26 cellular contexts compared by ENCODE assay signal in genomic region chr12:66043035-66043434, GRCh38.
DNase-seq lines count a peak whose midpoint lies in the region; ATAC-seq, FAIRE-seq and TF ChIP-seq lines count a peak whose summit lies in the region.
"Had no signal": no experiment of that assay in that cellular context is flagged by ENCODE, and none has a peak within 500 bp of the region (broad histone marks: within the 10 kb centered on the region; RNA-seq: fewer than 3 reads in every experiment).

No MANE protein-coding gene starts in this region.

- H3K9me3 Mint-ChIP-seq in glutamatergic neuron (ENCODE audit: unreplicated experiment): peaks cover 2% of the 10 kb centered on the region
- H3K9me3 Mint-ChIP-seq: CD14-positive monocyte; CD8-positive, alpha-beta memory T cell had no signal

- H3K9me1 ChIP-seq in keratinocyte (ENCODE audit: control insufficient read depth, extremely low read depth, insufficient read depth, low read length): no peaks in the 10 kb centered on the region

- dilution Hi-C loops in keratinocyte (cut with MboI; ENCODE audit: extremely low pct_ligation_motif_present, low sequenced_read_pairs): no loop called here

- H3K9ac ChIP-seq in keratinocyte (ENCODE audit: control insufficient read depth, extremely low read depth, insufficient read depth, low read length): no peak overlapping the region
- H3K9ac ChIP-seq: BLaER1 had no signal

- no peaks in the 10 kb centered on the region for H4K20me1 ChIP-seq in keratinocyte (ENCODE audit: control insufficient read depth, extremely low read depth, insufficient read depth, low read length)
- H4K20me1 ChIP-seq: BLaER1 had no signal

- ATAC-seq in HG03280 (IDR thresholded peaks at IDR 0.05; ENCODE audit: unreplicated experiment): no peak
- ATAC-seq: GM12878 had no signal

- no peaks in the 10 kb centered on the region for H3K36me3 Mint-ChIP-seq in glutamatergic neuron (ENCODE audit: unreplicated experiment)
- H3K36me3 Mint-ChIP-seq: CD14-positive monocyte; CD4-positive, alpha-beta memory T cell; CD4-positive, CD25-positive, alpha-beta regulatory T cell; CD8-positive, alpha-beta memory T cell had no signal

- no peak overlapping the region for H3K27ac ChIP-seq in keratinocyte (ENCODE audit: control insufficient read depth, insufficient read depth, low read length)
- H3K27ac ChIP-seq: BLaER1 had no signal

- H3K79me2 ChIP-seq in keratinocyte (ENCODE audit: control insufficient read depth, insufficient read depth, low read length): no peaks in the 10 kb centered on the region

- H3K4me3 Mint-ChIP-seq in glutamatergic neuron (ENCODE audit: unreplicated experiment): no peak overlapping the region
- H3K4me3 Mint-ChIP-seq: CD14-positive monocyte; CD4-positive, alpha-beta memory T cell; CD4-positive, CD25-positive, alpha-beta regulatory T cell; CD8-positive, alpha-beta memory T cell had no signal

- peaks cover 1% of the 10 kb centered on the region for H3K27me3 Mint-ChIP-seq in glutamatergic neuron (ENCODE audit: unreplicated experiment)

- H3K27ac Mint-ChIP-seq in glutamatergic neuron (ENCODE audit: unreplicated experiment): no peak overlapping the region
- H3K27ac Mint-ChIP-seq: CD14-positive monocyte; CD4-positive, alpha-beta memory T cell; CD4-positive, CD25-positive, alpha-beta regulatory T cell; CD8-positive, alpha-beta memory T cell had no signal

- TF ChIP-seq CTCF in keratinocyte (optimal IDR thresholded peaks at IDR 0.05 in 1 of 3, IDR thresholded peaks at IDR 0.05 in 1 of 3, conservative IDR thresholded peaks at IDR 0.05 in 1 of 3; ENCODE audit: extremely low read depth in 1 of 3, insufficient read depth in 2 of 3, low read length in 3 of 3) (no peak), glutamatergic neuron (IDR thresholded peaks at IDR 0.05; ENCODE audit: partially characterized antibody, unreplicated experiment) (no peak)

- H3K4me3 ChIP-seq in keratinocyte (ENCODE audit: control insufficient read depth in 2 of 3, extremely low read depth in 1 of 3, insufficient read depth in 2 of 3, low read depth in 1 of 3, low read length in 3 of 3): no peak overlapping the region
- H3K4me3 ChIP-seq: BLaER1, GM12878 had no signal

- H3K27me3 ChIP-seq in keratinocyte (ENCODE audit: control insufficient read depth, extremely low read depth, insufficient read depth, low read length): no peaks in the 10 kb centered on the region
- H3K27me3 ChIP-seq: BLaER1 had no signal

- H3K9me3 ChIP-seq in keratinocyte (ENCODE audit: control insufficient read depth, low read depth, low read length): no peaks in the 10 kb centered on the region
- H3K9me3 ChIP-seq: BE2C, BLaER1 had no signal

- DNase-seq in astrocyte of the hippocampus (ENCODE audit: low read depth, low spot score) (peak; percentile 25), keratinocyte (ENCODE audit: low read depth, low spot score) (no peak), ureter (ENCODE audit: low spot score) (no peak), glutamatergic neuron (no peak)
- DNase-seq: 8988T; ACHN; BE2C; C1 segment of cervical spinal cord; CD4-positive, alpha-beta memory T cell; CD4-positive, CD25-positive, alpha-beta regulatory T cell; CD8-positive, alpha-beta memory T cell; COR-L47; DMS 273 treated with DMSO at 0.1 percent for 48 hours; DMS153; DMS53; DMS79; DND-41; EL; GDM1 had no signal

- H3K4me1 Mint-ChIP-seq in glutamatergic neuron (ENCODE audit: low read depth, unreplicated experiment): no peaks in the 10 kb centered on the region
- H3K4me1 Mint-ChIP-seq: CD4-positive, alpha-beta memory T cell; CD4-positive, CD25-positive, alpha-beta regulatory T cell; CD8-positive, alpha-beta memory T cell had no signal

- H3K36me3 ChIP-seq in keratinocyte (ENCODE audit: control insufficient read depth in 2 of 2, extremely low read depth in 1 of 2, insufficient read depth in 2 of 2, low read length in 2 of 2): no peaks in the 10 kb centered on the region
- H3K36me3 ChIP-seq: BE2C, BLaER1 had no signal

- no peak overlapping the region for H2AFZ ChIP-seq in keratinocyte (ENCODE audit: control insufficient read depth, low read length)

- H3K4me1 ChIP-seq in keratinocyte (ENCODE audit: control insufficient read depth, extremely low read depth, insufficient read depth, low read length): peaks cover 21% of the 10 kb centered on the region
- H3K4me1 ChIP-seq: BE2C, BLaER1 had no signal

- H3K4me2 ChIP-seq in keratinocyte (ENCODE audit: control insufficient read depth, extremely low read depth, insufficient read depth, low read depth, low read length): no peak overlapping the region
- H3K4me2 ChIP-seq: BLaER1 had no signal

- peak; percentile 29 for FAIRE-seq in keratinocyte (lab: Jason Lieb, UNC)
- FAIRE-seq: A204.1, GM12878, GM12892, GM18507 had no signal
